1 cellular context compared by ENCODE assay signal in genomic region chr10:52128056-52128683, GRCh38.
TF ChIP-seq lines count a peak whose summit lies in the region.

No MANE protein-coding gene starts in this region.

TF ChIP-seq in H1, 55 proteins besides CTCF, POLR2A, EP300 and RAD21:
- no peak for TF ChIP-seq MAX (IDR thresholded peaks at IDR 0.05)
- no peak for TF ChIP-seq SP1 (IDR thresholded peaks at IDR 0.05; ENCODE audit: low read depth, low read length)
- TF ChIP-seq SP2 (IDR thresholded peaks at IDR 0.05; ENCODE audit: low read length) = no peak
- no peak for TF ChIP-seq CBX5 (IDR thresholded peaks at IDR 0.05; ENCODE audit: low read depth, low read length)
- TF ChIP-seq MAFK (IDR thresholded peaks at IDR 0.05; ENCODE audit: low read depth, low read length) = no peak
- TF ChIP-seq ZNF274 (IDR thresholded peaks at IDR 0.05; ENCODE audit: borderline replicate concordance, extremely low read depth, low read length) = no peak
- no peak for TF ChIP-seq POU5F1 (IDR thresholded peaks at IDR 0.05; ENCODE audit: low read depth, low read length)
- no peak for TF ChIP-seq CREB1 (IDR thresholded peaks at IDR 0.05)
- TF ChIP-seq JUND (IDR thresholded peaks at IDR 0.05; ENCODE audit: low read length) = no peak
- no peak for TF ChIP-seq CHD2 (IDR thresholded peaks at IDR 0.05; ENCODE audit: low read length)
- no peak for TF ChIP-seq TCF12 (IDR thresholded peaks at IDR 0.05; ENCODE audit: low read depth, low read length)
- no peak for TF ChIP-seq ASH2L (IDR thresholded peaks at IDR 0.05; ENCODE audit: low read length)
- TF ChIP-seq TAF7 (optimal IDR thresholded peaks at IDR 0.05; ENCODE audit: borderline replicate concordance, low read depth, low read length) = no peak
- no peak for TF ChIP-seq EZH2 (IDR thresholded peaks at IDR 0.05; ENCODE audit: low read depth, low read length, severe bottlenecking)
